Comparison of ENCODE assay signal across 28 cellular contexts in the genomic region with DNA sequence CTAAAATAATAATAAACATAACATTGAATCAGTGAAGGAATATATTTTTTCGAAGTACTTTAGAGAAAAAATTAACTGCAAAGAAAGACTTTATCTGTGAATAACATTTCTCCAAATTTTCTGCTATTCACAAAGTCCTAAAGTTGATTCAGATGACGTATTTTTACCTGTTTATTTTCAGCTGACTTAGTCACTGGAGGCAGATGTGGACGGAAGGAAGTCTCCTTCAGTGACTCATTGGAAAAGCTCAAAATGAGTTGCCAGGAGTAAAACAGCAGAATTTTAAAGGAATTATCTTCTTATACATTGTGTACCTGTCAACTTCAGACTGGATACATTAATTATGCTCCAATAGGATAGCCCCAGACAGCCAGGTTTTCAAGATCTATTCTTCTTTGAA.
DNase-seq lines count a peak whose midpoint lies in the region; ATAC-seq and TF ChIP-seq lines count a peak whose summit lies in the region.
"Had no signal": no experiment of that assay in that cellular context is flagged by ENCODE, and none has a peak within 500 bp of the region (broad histone marks: within the 10 kb centered on the region; RNA-seq: fewer than 3 reads in every experiment).

No MANE protein-coding gene starts in this region.

- H3K4me1 ChIP-seq in breast epithelium (no peaks in the 10 kb centered on the region), stomach (no peaks in the 10 kb centered on the region)
- H3K4me1 ChIP-seq: neural progenitor cell, SJSA1, testis had no signal

- TF ChIP-seq CTCF in MCF 10A (IDR thresholded peaks at IDR 0.05; ENCODE audit: unreplicated experiment): no peak
- no peak for TF ChIP-seq CTCF in breast epithelium (IDR thresholded peaks at IDR 0.05)
- TF ChIP-seq CTCF in astrocyte of the spinal cord (IDR thresholded peaks at IDR 0.05; ENCODE audit: low read depth, low read length): no peak
- no peak for TF ChIP-seq CTCF in fibroblast of the aortic adventitia (IDR thresholded peaks at IDR 0.05; ENCODE audit: insufficient read depth, low read length)
- no peak for TF ChIP-seq CTCF in stomach (IDR thresholded peaks at IDR 0.05)

- intact Hi-C loops in MCF 10A (cut with micrococcal nuclease) (no loop called here), breast epithelium (cut with DNase I; ENCODE audit: low total_unique reads) (no loop called here), stomach (cut with DNase I; ENCODE audit: low total_unique reads) (no loop called here)

- WGBS in stomach, 5 donors: 66 to 76% (median 73%) methylated on average over 3 of the region's 3 CpGs

- no peak for ATAC-seq in GM19023 (IDR thresholded peaks at IDR 0.05; ENCODE audit: unreplicated experiment)
- ATAC-seq: activated CD4-positive, CD25-positive, alpha-beta regulatory T cell treated with anti-CD3 and anti-CD28 coated beads, Interleukin-2, amount 50 U/mL, for 24 hours; sciatic nerve; stimulated activated naive B cell treated with anti-CD40 and anti-IgM and Interleukin-4, amounts not matched to agents 10 μg/mL and 1 μg/mL and 100 μg/mL, for 72 hours had no signal

- TF ChIP-seq POLR2A in breast epithelium (IDR thresholded peaks at IDR 0.05) (no peak), stomach (IDR thresholded peaks at IDR 0.05) (no peak)

- H3K4me3 ChIP-seq in breast epithelium (no peak overlapping the region), astrocyte of the spinal cord (ENCODE audit: low read depth, low read length) (no peak overlapping the region), fibroblast of the aortic adventitia (ENCODE audit: low read depth, low read length) (no peak overlapping the region), stomach (no peak overlapping the region)
- H3K4me3 ChIP-seq: neural progenitor cell, SJSA1, testis had no signal

- H3K9me3 Mint-ChIP-seq in MCF 10A (ENCODE audit: unreplicated experiment): peaks cover 12% of the 10 kb centered on the region

- no peaks in the 10 kb centered on the region for H3K36me3 Mint-ChIP-seq in MCF 10A (ENCODE audit: insufficient read depth, unreplicated experiment)
- H3K36me3 Mint-ChIP-seq: activated naive CD8-positive, alpha-beta T cell; CD4-positive, CD25-positive, alpha-beta regulatory T cell; IgD-negative memory B cell; memory B cell; neural progenitor cell; stimulated activated naive B cell treated with anti-CD40 and anti-IgM and Interleukin-4, amounts not matched to agents 10 μg/mL and 1 μg/mL and 100 μg/mL, for 72 hours had no signal

- H3K36me3 ChIP-seq in breast epithelium: no peaks in the 10 kb centered on the region
- H3K36me3 ChIP-seq in stomach: no peaks in the 10 kb centered on the region
- H3K36me3 ChIP-seq: neural progenitor cell, SJSA1 had no signal

- CTCF ChIA-PET in MCF 10A (lab: Yijun Ruan, JAX): no interaction called here

- DNase-seq in MCF 10A (ENCODE audit: unreplicated experiment) (peak; percentile 51), breast epithelium (ENCODE audit: low spot score in 2 of 2) (no peak), astrocyte of the spinal cord (ENCODE audit: low read depth, low spot score) (peak; percentile 62), fibroblast of the aortic adventitia (ENCODE audit: low read depth) (peak; percentile 8), EL (no peak), NCI-H1417 (lab: John Stamatoyannopoulos, UW) (no peak), stomach (no peak)
- DNase-seq: activated effector memory CD4-positive, alpha-beta T cell treated with Interleukin-2 at 50 U/mL for 16 hours; aorta; CD4-positive, CD25-positive, alpha-beta regulatory T cell; effector CD4-positive, alpha-beta T cell; foreskin melanocyte; NCI-H1105; NCI-H2029; NCI-H526 treated with DMSO at 0.1 percent for 48 hours; stimulated activated CD4-positive, alpha-beta T cell treated with anti-CD3 and anti-CD28 coated beads, Interleukin-4, amount 100 ng/mL, for 24 hours; stimulated activated naive B cell treated with anti-CD40 and anti-IgM and Interleukin-4, amounts not matched to agents 10 μg/mL and 1 μg/mL and 100 μg/mL, for 72 hours; T-helper 1 cell; testis had no signal

- no peak overlapping the region for H3K4me3 Mint-ChIP-seq in MCF 10A (ENCODE audit: unreplicated experiment)
- H3K4me3 Mint-ChIP-seq: activated naive CD8-positive, alpha-beta T cell; CD4-positive, CD25-positive, alpha-beta regulatory T cell; IgD-negative memory B cell; memory B cell; neural progenitor cell; stimulated activated naive B cell treated with anti-CD40 and anti-IgM and Interleukin-4, amounts not matched to agents 10 μg/mL and 1 μg/mL and 100 μg/mL, for 72 hours had no signal

- in situ Hi-C loops in astrocyte of the spinal cord (cut with HindIII; ENCODE audit: low sequenced_read_pairs): no loop called here

- peaks cover 10% of the 10 kb centered on the region for H3K4me1 Mint-ChIP-seq in MCF 10A (ENCODE audit: insufficient read depth, unreplicated experiment)
- H3K4me1 Mint-ChIP-seq: CD4-positive, CD25-positive, alpha-beta regulatory T cell; IgD-negative memory B cell; memory B cell; stimulated activated naive B cell treated with anti-CD40 and anti-IgM and Interleukin-4, amounts not matched to agents 10 μg/mL and 1 μg/mL and 100 μg/mL, for 72 hours had no signal

- no peaks in the 10 kb centered on the region for H3K27me3 Mint-ChIP-seq in MCF 10A (ENCODE audit: insufficient read depth, unreplicated experiment)
- H3K27me3 Mint-ChIP-seq: activated naive CD8-positive, alpha-beta T cell; CD4-positive, CD25-positive, alpha-beta regulatory T cell; IgD-negative memory B cell; memory B cell; stimulated activated naive B cell treated with anti-CD40 and anti-IgM and Interleukin-4, amounts not matched to agents 10 μg/mL and 1 μg/mL and 100 μg/mL, for 72 hours had no signal

- H3K27me3 ChIP-seq in breast epithelium (no peaks in the 10 kb centered on the region), stomach (no peaks in the 10 kb centered on the region)
- H3K27me3 ChIP-seq: neural progenitor cell, SJSA1, testis had no signal

- BruUV-seq in MCF 10A (replicated peaks; lab: Mats Ljungman, UMichigan): no TSS peak

- H3K27ac ChIP-seq in breast epithelium (no peak overlapping the region), stomach (no peak overlapping the region)
- H3K27ac ChIP-seq: 22Rv1, neural progenitor cell, SJSA1, testis had no signal

- TF ChIP-seq EP300 in stomach (IDR thresholded peaks at IDR 0.05): no peak

- POLR2A ChIA-PET in MCF 10A (lab: Yijun Ruan, JAX): interaction anchor here (0.6 kb wide), 1 partner anchor 12 kb away, joined by 3 read pairs; no protein-coding TSS in a partner anchor

- H3K9me3 ChIP-seq in breast epithelium (no peaks in the 10 kb centered on the region), stomach (peaks cover 0 to 6% (median 0%) of the 10 kb centered on the region in 4 donors)
- H3K9me3 ChIP-seq: SJSA1, testis had no signal

- H3K27ac Mint-ChIP-seq in MCF 10A (ENCODE audit: low read depth, unreplicated experiment): peak overlapping the region; percentile 42
- H3K27ac Mint-ChIP-seq: activated naive CD8-positive, alpha-beta T cell; CD4-positive, CD25-positive, alpha-beta regulatory T cell; IgD-negative memory B cell; memory B cell; neural progenitor cell; stimulated activated naive B cell treated with anti-CD40 and anti-IgM and Interleukin-4, amounts not matched to agents 10 μg/mL and 1 μg/mL and 100 μg/mL, for 72 hours had no signal

Comparison
In these comparisons a context has a peak if more than half of its experiments do, and no peak if none do; other contexts are left out.
1. DNase-seq: peak in MCF 10A (single experiment), astrocyte of the spinal cord (single experiment) and fibroblast of the aortic adventitia (single experiment); none in breast epithelium (0 of 2), EL (single experiment), NCI-H1417 (0 of 3) and stomach (single experiment).